In genomic region chr12:106019130-106019529, GRCh38 we compare ENCODE assay signal across 18 cellular contexts.
DNase-seq lines count a peak whose midpoint lies in the region; ATAC-seq and TF ChIP-seq lines count a peak whose summit lies in the region.
"Had no signal": no experiment of that assay in that cellular context is flagged by ENCODE, and none has a peak within 500 bp of the region (broad histone marks: within the 10 kb centered on the region; RNA-seq: fewer than 3 reads in every experiment).

No MANE protein-coding gene starts in this region.

- no peaks in the 10 kb centered on the region for H3K9me2 ChIP-seq in GM23248 (ENCODE audit: insufficient read depth)

- H3K79me2 ChIP-seq in GM23248 (ENCODE audit: insufficient read depth), result no peaks in the 10 kb centered on the region

- H3K27ac ChIP-seq in GM23248 (no peak overlapping the region), vagina (peak overlapping the region; percentile 42), left ventricle myocardium inferior (replicated peaks) (no peak overlapping the region)
- H3K27ac ChIP-seq: A549 had no signal

- H3K4me2 ChIP-seq in GM23248 (ENCODE audit: unreplicated experiment), result no peak overlapping the region
- H3K4me2 ChIP-seq: A549 had no signal

- H3K27me3 ChIP-seq in GM23248 (replicated peaks; ENCODE audit: insufficient read depth), result no peaks in the 10 kb centered on the region
- H3K27me3 ChIP-seq in vagina, result no peaks in the 10 kb centered on the region
- H3K27me3 ChIP-seq in left ventricle myocardium inferior (ENCODE audit: low read depth), result no peaks in the 10 kb centered on the region

- no peaks in the 10 kb centered on the region for H4K20me1 ChIP-seq in GM23248 (ENCODE audit: insufficient read depth)

- H3K36me3 ChIP-seq in GM23248 (ENCODE audit: low read depth), result no peaks in the 10 kb centered on the region
- H3K36me3 ChIP-seq in vagina, result no peaks in the 10 kb centered on the region
- no peaks in the 10 kb centered on the region for H3K36me3 ChIP-seq in left ventricle myocardium inferior

- H2AFZ ChIP-seq in GM23248, result no peak overlapping the region

- 15 to 23% methylated on average over 2 of the region's 2 CpGs for WGBS in GM23248 (ENCODE audit: low coverage in 1 of 2, low lambda C conversion rate in 2 of 2, missing lambda C conversion rate in 2 of 2), 2 experiments

- no peak for TF ChIP-seq POLR2A in vagina (IDR thresholded peaks at IDR 0.05)

- H3K4me3 ChIP-seq in GM23248 (no peak overlapping the region), epithelial cell of esophagus (ENCODE audit: low read length) (no peak overlapping the region), fibroblast of pulmonary artery (replicated peaks; ENCODE audit: low read depth, low read length) (no peak overlapping the region), vagina (no peak overlapping the region), left ventricle myocardium inferior (no peak overlapping the region)
- H3K4me3 ChIP-seq: A549 had no signal

- H3K4me1 ChIP-seq in GM23248 (ENCODE audit: insufficient read depth), result no peaks in the 10 kb centered on the region
- H3K4me1 ChIP-seq in vagina, result peaks cover 22% of the 10 kb centered on the region
- H3K4me1 ChIP-seq in left ventricle myocardium inferior, result peaks cover 16% of the 10 kb centered on the region

- in situ Hi-C loops in GM23248 (cut with MboI), result no loop called here

- DNase-seq in GM23248, result peak; percentile 42
- DNase-seq in epithelial cell of esophagus (ENCODE audit: low read depth), result peak; percentile 44
- peak; percentile 50 for DNase-seq in fibroblast of pulmonary artery (ENCODE audit: low read depth)
- no peak for DNase-seq in vagina (ENCODE audit: extremely low spot score in 2 of 2)
- DNase-seq in left ventricle myocardium inferior, result no peak
- DNase-seq in activated CD4-positive, alpha-beta T cell treated with anti-CD3 and anti-CD28 coated beads, Interleukin-2, amount 50 U/mL, for 4 hours, result no peak
- DNase-seq: 8988T; ACHN; C1 segment of cervical spinal cord; Calu3; CD4-positive, alpha-beta memory T cell; COR-L47; DMS53; DMS79 treated with DMSO at 0.1 percent for 48 hours; H7; HCEC 1CT had no signal

- no peak for TF ChIP-seq CTCF in epithelial cell of esophagus (IDR thresholded peaks at IDR 0.05; ENCODE audit: insufficient read depth, low read depth, low read length, missing control alignments)
- no peak for TF ChIP-seq CTCF in fibroblast of pulmonary artery (IDR thresholded peaks at IDR 0.05; ENCODE audit: low read length, missing control alignments)
- TF ChIP-seq CTCF in vagina (IDR thresholded peaks at IDR 0.05), result no peak
- TF ChIP-seq CTCF in left ventricle myocardium inferior (IDR thresholded peaks at IDR 0.05; ENCODE audit: borderline replicate concordance), result no peak

- no peaks in the 10 kb centered on the region for H3F3A ChIP-seq in GM23248 (ENCODE audit: insufficient read depth)

- intact Hi-C loops in vagina (cut with DNase I), result no loop called here
- intact Hi-C loops in left ventricle myocardium inferior (cut with micrococcal nuclease), result no loop called here

- no peak overlapping the region for H3K9ac ChIP-seq in GM23248

- ATAC-seq in HG02623 (IDR thresholded peaks at IDR 0.05; ENCODE audit: unreplicated experiment), result no peak
- ATAC-seq: A549 had no signal

- H3K9me3 ChIP-seq in GM23248 (ENCODE audit: low read depth) (no peaks in the 10 kb centered on the region), vagina (no peaks in the 10 kb centered on the region), left ventricle myocardium inferior (replicated peaks) (peaks cover 23% of the 10 kb centered on the region)

Comparison
In these comparisons a context has a peak if more than half of its experiments do, and no peak if none do; other contexts are left out.
1. DNase-seq: peak in GM23248 (single experiment), epithelial cell of esophagus (single experiment) and fibroblast of pulmonary artery (single experiment); none in vagina (0 of 2), left ventricle myocardium inferior (single experiment) and activated CD4-positive, alpha-beta T cell treated with anti-CD3 and anti-CD28 coated beads, Interleukin-2, amount 50 U/mL, for 4 hours (0 of 2).